In the genomic region with DNA sequence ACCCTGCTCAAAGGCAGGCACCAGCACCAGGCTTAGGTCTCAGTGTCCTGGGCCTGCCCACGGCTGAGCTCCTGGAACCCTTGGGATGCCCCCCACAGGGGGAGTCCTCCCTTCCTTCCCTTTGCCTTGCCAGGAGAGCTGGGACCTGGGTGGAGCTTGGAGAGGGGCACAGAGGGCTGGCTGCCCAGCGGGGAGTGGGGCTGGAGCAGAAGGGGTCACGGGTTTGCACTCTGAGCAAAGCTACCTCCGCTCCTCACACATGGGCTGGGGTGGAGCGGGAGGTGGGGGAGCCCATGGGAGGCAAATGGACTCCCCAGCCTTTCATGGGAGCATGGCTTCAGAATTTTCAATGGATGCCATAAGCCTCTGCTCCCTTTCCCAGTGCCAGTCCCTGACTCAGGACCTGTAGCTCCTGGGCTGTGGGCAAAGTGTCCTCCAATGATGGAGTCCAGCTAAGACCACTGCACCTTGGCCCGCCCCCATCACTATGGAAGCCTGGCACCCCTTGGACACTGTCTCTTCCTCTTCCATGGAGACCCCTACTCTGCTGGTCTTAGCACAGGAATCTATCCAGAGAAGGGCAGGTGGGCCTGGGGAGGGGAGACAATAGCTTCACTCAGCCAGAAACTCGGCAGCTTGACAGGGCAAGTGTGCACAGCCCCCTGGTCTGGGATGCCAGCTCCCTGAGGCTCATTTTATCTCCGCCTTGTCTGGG, we compare ENCODE assay signal across 30 cellular contexts. TPM values are rescaled to one million over a fixed set of nuclear protein-coding genes. Genes with fewer than 3 reads are reported as not detected.
A peak's percentile ranks its signal among the peaks of the same experiment; 100 is the strongest.
DNase-seq lines count a peak whose midpoint lies in the region; ATAC-seq and TF ChIP-seq lines count a peak whose summit lies in the region.
"Had no signal": no experiment of that assay in that cellular context is flagged by ENCODE, and none has a peak within 500 bp of the region (broad histone marks: within the 10 kb centered on the region; RNA-seq: fewer than 3 reads in every experiment).

No MANE protein-coding gene starts in this region.

- CTCF ChIA-PET in GM10248 (lab: Yijun Ruan, JAX) = interaction anchor here (0.8 to 1.7 kb wide), 9 partner anchors 10 to 258 kb away, joined by 3 to 5 read pairs (median 3); no protein-coding TSS in a partner anchor

- H3K9ac ChIP-seq in stomach smooth muscle (ENCODE audit: low read length in 2 of 2) = no peak overlapping the region

- POLR2A ChIA-PET in GM10248 (lab: Yijun Ruan, JAX) = no interaction called here

- H3K9me3 ChIP-seq in RWPE2 (ENCODE audit: severe bottlenecking) (no peaks in the 10 kb centered on the region), esophagus muscularis mucosa (no peaks in the 10 kb centered on the region), stomach smooth muscle (ENCODE audit: control insufficient read depth in 2 of 2, low read length in 2 of 2) (no peaks in the 10 kb centered on the region)
- H3K9me3 ChIP-seq: HAP-1, Peyer's patch, prostate gland, SJCRH30, stomach, upper lobe of left lung had no signal

- no peak overlapping the region for H3K27ac ChIP-seq in RWPE2 (ENCODE audit: poor library complexity, severe bottlenecking)
- H3K27ac ChIP-seq in esophagus muscularis mucosa (replicated peaks in 1 of 4) = peak overlapping the region; percentile 94 to 99 (median 98)
- H3K27ac ChIP-seq in stomach smooth muscle (ENCODE audit: low read length) = peak overlapping the region; percentile 87
- H3K27ac ChIP-seq: dorsolateral prefrontal cortex, Peyer's patch, prostate gland, SJCRH30, upper lobe of left lung had no signal

- no peak for TF ChIP-seq EP300 in esophagus muscularis mucosa (IDR thresholded peaks at IDR 0.05)

- no peaks in the 10 kb centered on the region for H3K9me3 Mint-ChIP-seq in nephron progenitor cell
- H3K9me3 Mint-ChIP-seq: activated B cell treated with CpG ODN at 0.5 μM for 24 hours had no signal

- peaks cover 4% of the 10 kb centered on the region for H3K27me3 Mint-ChIP-seq in nephron progenitor cell (ENCODE audit: low read depth, poor library complexity)
- H3K27me3 Mint-ChIP-seq: activated B cell treated with CpG ODN at 0.5 μM for 24 hours; activated naive CD8-positive, alpha-beta T cell had no signal

- 86% methylated on average over 6 of the region's 8 CpGs for WGBS in esophagus muscularis mucosa

- no peak overlapping the region for H3K4me3 Mint-ChIP-seq in nephron progenitor cell
- H3K4me3 Mint-ChIP-seq: activated B cell treated with CpG ODN at 0.5 μM for 24 hours; activated naive CD8-positive, alpha-beta T cell had no signal

- no peak for TF ChIP-seq CTCF in RWPE2 (IDR thresholded peaks at IDR 0.05; ENCODE audit: poor library complexity, severe bottlenecking)
- TF ChIP-seq CTCF in esophagus muscularis mucosa (IDR thresholded peaks at IDR 0.05) = no peak
- no peak for TF ChIP-seq CTCF in nephron progenitor cell (IDR thresholded peaks at IDR 0.05)
- no peak for TF ChIP-seq CTCF in GM10248 (IDR thresholded peaks at IDR 0.05; ENCODE audit: control extremely low read depth, extremely low read depth, low read depth, missing control alignments)

- TF ChIP-seq POLR2A in esophagus muscularis mucosa (IDR thresholded peaks at IDR 0.05; ENCODE audit: low read depth) = no peak

- no peak overlapping the region for H3K4me3 ChIP-seq in RWPE2 (ENCODE audit: severe bottlenecking)
- no peak overlapping the region for H3K4me3 ChIP-seq in esophagus muscularis mucosa
- no peak overlapping the region for H3K4me3 ChIP-seq in stomach smooth muscle (ENCODE audit: low read length in 2 of 2)
- H3K4me3 ChIP-seq: dorsolateral prefrontal cortex, HAP-1, Peyer's patch, prostate gland, SJCRH30, skin epidermis, stomach, upper lobe of left lung had no signal

- ATAC-seq in RWPE2 (ENCODE audit: low read depth) (no peak), GM19395 (IDR thresholded peaks at IDR 0.05; ENCODE audit: unreplicated experiment) (no peak)
- no peak for ATAC-seq in stimulated activated naive CD8-positive, alpha-beta T cell treated with anti-CD3 and anti-CD28 coated beads, Interleukin-15, Interleukin-2, amounts not matched to agents 100 U/mL and 50 U/mL, for 24 hours

- DNase-seq in RWPE2 (ENCODE audit: low spot score) = peak; percentile 54
- no peak for DNase-seq in esophagus muscularis mucosa (ENCODE audit: extremely low spot score)
- DNase-seq in nephron progenitor cell = no peak
- DNase-seq in stimulated activated naive CD8-positive, alpha-beta T cell treated with anti-CD3 and anti-CD28 coated beads, Interleukin-15, Interleukin-2, amounts not matched to agents 100 U/mL and 50 U/mL, for 24 hours = no peak
- DNase-seq in GM10248 (ENCODE audit: extremely low spot score) = no peak
- DNase-seq: activated B cell treated with CpG ODN at 0.5 μM for 24 hours; activated CD8-positive, alpha-beta memory T cell treated with anti-CD3 and anti-CD28 coated beads, Interleukin-2, amount 50 U/mL, for 4 hours; C1 segment of cervical spinal cord; DMS79 treated with DMSO at 0.1 percent for 48 hours; GF-D8; NCI-H1092 treated with DMSO at 0.1 percent for 48 hours; NCI-H187; NCI-H524 treated with DMSO at 0.1 percent for 48 hours; Peyer's patch; SJCRH30; stimulated activated CD4-positive, alpha-beta T cell treated with anti-CD3 and anti-CD28 coated beads, Interleukin-1b, Interleukin-23, amount 100 ng/mL, for 48 hours; stimulated activated CD8-positive, alpha-beta memory T cell treated with anti-CD3 and anti-CD28 coated beads, Interleukin-4, amount 100 ng/mL, for 48 hours; stomach; upper lobe of left lung had no signal

- H3K36me3 ChIP-seq in RWPE2 (ENCODE audit: low read depth) (no peaks in the 10 kb centered on the region), esophagus muscularis mucosa (peaks cover 0 to 52% (median 39%) of the 10 kb centered on the region in 4 donors), stomach smooth muscle (ENCODE audit: control insufficient read depth in 2 of 2, insufficient read depth in 2 of 2, low read length in 2 of 2) (peaks cover 18 to 27% of the 10 kb centered on the region in 2 donors)
- H3K36me3 ChIP-seq: HAP-1, Peyer's patch, prostate gland, SJCRH30, stomach, upper lobe of left lung had no signal

- intact Hi-C loops in esophagus muscularis mucosa (cut with DNase I) = no loop called here

- H3K27me3 ChIP-seq in RWPE2 (ENCODE audit: insufficient read depth, poor library complexity, severe bottlenecking) (no peaks in the 10 kb centered on the region), esophagus muscularis mucosa (no peaks in the 10 kb centered on the region), stomach smooth muscle (ENCODE audit: control insufficient read depth in 1 of 2, insufficient read depth in 2 of 2, low read length in 2 of 2) (no peaks in the 10 kb centered on the region)
- H3K27me3 ChIP-seq: dorsolateral prefrontal cortex, Peyer's patch, SJCRH30, stomach, upper lobe of left lung had no signal

- no peaks in the 10 kb centered on the region for H3K36me3 Mint-ChIP-seq in nephron progenitor cell (ENCODE audit: low read depth)
- H3K36me3 Mint-ChIP-seq: activated naive CD8-positive, alpha-beta T cell had no signal

- peaks cover 36% of the 10 kb centered on the region for H3K4me1 Mint-ChIP-seq in nephron progenitor cell

- peak overlapping the region; percentile 82 for H3K27ac Mint-ChIP-seq in nephron progenitor cell
- H3K27ac Mint-ChIP-seq: activated B cell treated with CpG ODN at 0.5 μM for 24 hours; activated naive CD8-positive, alpha-beta T cell had no signal

- H3K4me1 ChIP-seq in RWPE2 (ENCODE audit: insufficient read depth, poor library complexity, severe bottlenecking) (no peaks in the 10 kb centered on the region), esophagus muscularis mucosa (peaks cover 26 to 33% (median 29%) of the 10 kb centered on the region in 4 donors), stomach smooth muscle (ENCODE audit: control insufficient read depth, insufficient read depth, low read length) (peaks cover 17% of the 10 kb centered on the region)
- H3K4me1 ChIP-seq: prostate gland had no signal

RNA-seq across cellular contexts. Expression of a gene that starts 39.9 kb away (rescaled TPM):
- total RNA-seq in esophagus muscularis mucosa = 10 to 100 TPM; 12.6 to 42.3 (median 21.6) TPM
- total RNA-seq: activated B cell treated with CpG ODN at 0.5 μM for 24 hours, endothelial cell of umbilical vein, glomerular endothelial cell, HT-29, lung microvascular endothelial cell had no signal

RNA-seq across cellular contexts. Expression of a gene that starts 48.2 kb away (rescaled TPM):
- total RNA-seq in esophagus muscularis mucosa = 100 to 1,000 TPM in 1 of 4 donors, 10 to 100 TPM in 3; 66.1 to 110 (median 90.5) TPM
- total RNA-seq: endothelial cell of umbilical vein had no signal

RNA-seq across cellular contexts. Expression of a gene that starts 53.9 kb away (rescaled TPM):
- total RNA-seq in esophagus muscularis mucosa = under 1 TPM in 1 of 4 donors, not detected in 3; 0.32 TPM
- total RNA-seq: activated B cell treated with CpG ODN at 0.5 μM for 24 hours, endothelial cell of umbilical vein, glomerular endothelial cell, HT-29, lung microvascular endothelial cell, Peyer's patch, prostate gland, SJCRH30, stomach, upper lobe of left lung had no signal
